Comparison of ENCODE assay signal across 22 cellular contexts in the genomic region with DNA sequence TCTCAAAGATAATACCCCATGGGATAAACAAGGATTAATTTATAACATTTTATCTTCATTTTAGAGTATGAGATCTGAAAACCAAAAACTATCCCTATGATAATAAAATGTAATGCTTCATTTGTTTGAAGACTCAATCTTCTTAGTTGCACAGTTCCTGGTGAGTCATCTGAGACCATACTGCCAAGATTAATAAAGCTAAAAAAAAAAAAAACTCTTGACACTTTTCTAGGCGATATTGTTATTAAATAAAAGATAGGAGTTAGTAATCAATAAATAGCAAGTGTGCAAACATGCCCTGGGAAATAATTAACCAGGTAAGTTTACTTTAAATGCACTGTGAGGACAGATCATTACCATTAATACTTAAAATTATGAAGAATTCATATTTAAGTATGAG.
A peak's percentile ranks its signal among the peaks of the same experiment; 100 is the strongest.
DNase-seq lines count a peak whose midpoint lies in the region; TF ChIP-seq lines count a peak whose summit lies in the region.
"Had no signal": no experiment of that assay in that cellular context is flagged by ENCODE, and none has a peak within 500 bp of the region (broad histone marks: within the 10 kb centered on the region; RNA-seq: fewer than 3 reads in every experiment).

No MANE protein-coding gene starts in this region.

- BruUV-seq in MCF 10A (replicated peaks; lab: Mats Ljungman, UMichigan): no TSS peak

- H3K4me3 ChIP-seq in breast epithelium (no peak overlapping the region), tibial artery (no peak overlapping the region)
- H3K4me3 ChIP-seq: dorsolateral prefrontal cortex, ovary, upper lobe of right lung had no signal

- CTCF ChIA-PET in MCF 10A (lab: Yijun Ruan, JAX): no interaction called here

- H3K4me1 ChIP-seq in breast epithelium (no peaks in the 10 kb centered on the region), tibial artery (no peaks in the 10 kb centered on the region)
- H3K4me1 ChIP-seq: upper lobe of right lung had no signal

- H3K27ac ChIP-seq in breast epithelium (no peak overlapping the region), tibial artery (no peak overlapping the region)
- H3K27ac ChIP-seq: dorsolateral prefrontal cortex, ovary, upper lobe of right lung had no signal

- TF ChIP-seq CTCF in MCF 10A (IDR thresholded peaks at IDR 0.05; ENCODE audit: unreplicated experiment) (no peak), breast epithelium (IDR thresholded peaks at IDR 0.05) (no peak), tibial artery (IDR thresholded peaks at IDR 0.05) (no peak)

- H3K9me3 ChIP-seq in breast epithelium (no peaks in the 10 kb centered on the region), tibial artery (no peaks in the 10 kb centered on the region)
- H3K9me3 ChIP-seq: ovary, upper lobe of right lung had no signal

- H3K36me3 ChIP-seq in breast epithelium (no peaks in the 10 kb centered on the region), tibial artery (peaks cover 0 to 8% (median 6%) of the 10 kb centered on the region in 3 donors)
- H3K36me3 ChIP-seq: ovary, upper lobe of right lung had no signal

- H3K27me3 ChIP-seq in breast epithelium (no peaks in the 10 kb centered on the region), tibial artery (no peaks in the 10 kb centered on the region)
- H3K27me3 ChIP-seq: dorsolateral prefrontal cortex, ovary, upper lobe of right lung had no signal

- H3K36me3 Mint-ChIP-seq in MCF 10A (ENCODE audit: insufficient read depth, unreplicated experiment): no peaks in the 10 kb centered on the region

- no peaks in the 10 kb centered on the region for H3K4me1 Mint-ChIP-seq in MCF 10A (ENCODE audit: insufficient read depth, unreplicated experiment)
- H3K4me1 Mint-ChIP-seq: naive thymus-derived CD8-positive, alpha-beta T cell; stimulated activated naive CD8-positive, alpha-beta T cell treated with anti-CD3 and anti-CD28 coated beads, Interleukin-15, amount 100 ng/mL, for 72 hours had no signal

- peak; percentile 28 for DNase-seq in MCF 10A (ENCODE audit: unreplicated experiment)
- no peak for DNase-seq in breast epithelium (ENCODE audit: low spot score in 2 of 2)
- DNase-seq in dermis blood vessel endothelial cell: peak; percentile 34
- peak; percentile 37 for DNase-seq in kidney glomerular epithelial cell (lab: John Stamatoyannopoulos, UW)
- DNase-seq in T-helper 9 cell: no peak
- DNase-seq in NCI-H2196 treated with DMSO at 0.1 percent for 48 hours (lab: John Stamatoyannopoulos, UW; ENCODE audit: unreplicated experiment): no peak
- no peak for DNase-seq in NK-92 treated with Interleukin-12 subunit alpha and Interleukin-12 subunit beta, amount 100 ng/mL, for 24 hours (lab: John Stamatoyannopoulos, UW)
- no peak for DNase-seq in tibial artery
- DNase-seq: activated CD4-positive, CD25-positive, alpha-beta regulatory T cell treated with anti-CD3 and anti-CD28 coated beads, Interleukin-2, amount 50 U/mL, for 72 hours; C1 segment of cervical spinal cord; dorsolateral prefrontal cortex; head of caudate nucleus; mesenchymal stem cell; naive thymus-derived CD8-positive, alpha-beta T cell; NCI-H1694 treated with DMSO at 0.1 percent for 48 hours; NCI-H226; ovary; stimulated activated CD4-positive, alpha-beta T cell treated with anti-CD3 and anti-CD28 coated beads, Interleukin-1b, Interleukin-23, amount 100 ng/mL, for 48 hours; stimulated activated naive CD8-positive, alpha-beta T cell treated with anti-CD3 and anti-CD28 coated beads, Interleukin-15, amount 100 ng/mL, for 72 hours; upper lobe of right lung had no signal

- H3K27me3 Mint-ChIP-seq in MCF 10A (ENCODE audit: insufficient read depth, unreplicated experiment): no peaks in the 10 kb centered on the region
- H3K27me3 Mint-ChIP-seq: activated naive CD8-positive, alpha-beta T cell; naive thymus-derived CD8-positive, alpha-beta T cell; stimulated activated naive CD8-positive, alpha-beta T cell treated with anti-CD3 and anti-CD28 coated beads, Interleukin-15, amount 100 ng/mL, for 72 hours had no signal

- no peak overlapping the region for H3K27ac Mint-ChIP-seq in MCF 10A (ENCODE audit: low read depth, unreplicated experiment)
- H3K27ac Mint-ChIP-seq: activated naive CD8-positive, alpha-beta T cell; activated T-helper 1 cell treated with anti-CD3 and anti-CD28 coated beads, Interleukin-12 subunit alpha, Interleukin-12 subunit beta, Interleukin-2, Interleukin-4 antibody, amounts not matched to agents 30 ng/mL and 10 ng/mL and 1 ng/mL, durations not matched to agents 14 hours and 24 hours and 36 hours; naive thymus-derived CD8-positive, alpha-beta T cell; stimulated activated naive CD8-positive, alpha-beta T cell treated with anti-CD3 and anti-CD28 coated beads, Interleukin-15, amount 100 ng/mL, for 72 hours had no signal

- intact Hi-C loops in MCF 10A (cut with micrococcal nuclease) (no loop called here), breast epithelium (cut with DNase I; ENCODE audit: low total_unique reads) (no loop called here), tibial artery (cut with DNase I; ENCODE audit: low total_unique reads) (no loop called here)

- TF ChIP-seq POLR2A in breast epithelium (IDR thresholded peaks at IDR 0.05): no peak

- H3K9me3 Mint-ChIP-seq in MCF 10A (ENCODE audit: unreplicated experiment): no peaks in the 10 kb centered on the region
- H3K9me3 Mint-ChIP-seq: activated T-helper 1 cell treated with anti-CD3 and anti-CD28 coated beads, Interleukin-12 subunit alpha, Interleukin-12 subunit beta, Interleukin-2, Interleukin-4 antibody, amounts not matched to agents 30 ng/mL and 10 ng/mL and 1 ng/mL, durations not matched to agents 14 hours and 24 hours and 36 hours; naive thymus-derived CD8-positive, alpha-beta T cell; stimulated activated naive CD8-positive, alpha-beta T cell treated with anti-CD3 and anti-CD28 coated beads, Interleukin-15, amount 100 ng/mL, for 72 hours had no signal

- POLR2A ChIA-PET in MCF 10A (lab: Yijun Ruan, JAX): interaction anchor here (1.3 kb wide), 1 partner anchor 10 kb away, joined by 9 read pairs; no protein-coding TSS in a partner anchor

- H3K4me3 Mint-ChIP-seq in MCF 10A (ENCODE audit: unreplicated experiment): no peak overlapping the region
- H3K4me3 Mint-ChIP-seq: activated naive CD8-positive, alpha-beta T cell; activated T-helper 1 cell treated with anti-CD3 and anti-CD28 coated beads, Interleukin-12 subunit alpha, Interleukin-12 subunit beta, Interleukin-2, Interleukin-4 antibody, amounts not matched to agents 30 ng/mL and 10 ng/mL and 1 ng/mL, durations not matched to agents 14 hours and 24 hours and 36 hours; naive thymus-derived CD8-positive, alpha-beta T cell; stimulated activated naive CD8-positive, alpha-beta T cell treated with anti-CD3 and anti-CD28 coated beads, Interleukin-15, amount 100 ng/mL, for 72 hours had no signal

Comparison
In these comparisons a context has a peak if more than half of its experiments do, and no peak if none do; other contexts are left out.
1. DNase-seq: peak in MCF 10A (single experiment), dermis blood vessel endothelial cell (single experiment) and kidney glomerular epithelial cell (single experiment); none in breast epithelium (0 of 2), T-helper 9 cell (single experiment), NCI-H2196 treated with DMSO at 0.1 percent for 48 hours (single experiment), NK-92 treated with Interleukin-12 subunit alpha and Interleukin-12 subunit beta, amount 100 ng/mL, for 24 hours (single experiment) and tibial artery (0 of 2).